1 cellular context compared by ENCODE assay signal in genomic region chr2:232551289-232551688, GRCh38.
TF ChIP-seq lines count a peak whose summit lies in the region.

No MANE protein-coding gene starts in this region.

TF ChIP-seq in K562, 482 proteins besides CTCF, POLR2A, EP300 and RAD21:
- no peak for TF ChIP-seq ZNF12 (CRISPR knock-in tag; IDR thresholded peaks at IDR 0.05)
